Comparison of ENCODE assay signal across 17 cellular contexts in genomic region chr10:126133906-126134703, GRCh38.
DNase-seq lines count a peak whose midpoint lies in the region; ATAC-seq, FAIRE-seq and TF ChIP-seq lines count a peak whose summit lies in the region.
"Had no signal": no experiment of that assay in that cellular context is flagged by ENCODE, and none has a peak within 500 bp of the region (broad histone marks: within the 10 kb centered on the region; RNA-seq: fewer than 3 reads in every experiment).

No MANE protein-coding gene starts in this region.

- H3K4me1 ChIP-seq in A549, result peaks cover 14% of the 10 kb centered on the region

- intact Hi-C loops in MCF 10A (cut with micrococcal nuclease), result no loop called here

- DNase-seq in A549 (ENCODE audit: low read depth in 1 of 2, low spot score in 1 of 2), result peak; percentile 26 to 78
- DNase-seq in HCEC 1CT, result peak; percentile 83
- DNase-seq in MCF 10A (ENCODE audit: unreplicated experiment), result peak; percentile 42
- peak; percentile 55 for DNase-seq in hepatic stellate cell (ENCODE audit: low spot score)
- no peak for DNase-seq in ACHN
- no peak for DNase-seq in SHP77 treated with DMSO at 0.1 percent for 48 hours (lab: John Stamatoyannopoulos, UW)
- no peak for DNase-seq in HuH-7.5 (ENCODE audit: low spot score)
- no peak for DNase-seq in effector CD8-positive, alpha-beta T cell (lab: John Stamatoyannopoulos, UW)
- DNase-seq: activated naive CD4-positive, alpha-beta T cell treated with anti-CD3 and anti-CD28 coated beads for 36 hours; DND-41; heart left ventricle; NCI-H1092 treated with DMSO at 0.1 percent for 48 hours; Peyer's patch had no signal

- peak overlapping the region in 1 of 2 experiments; percentile 29; a peak in 2 of 6 replicates for H3K27ac ChIP-seq in A549
- H3K27ac ChIP-seq: heart left ventricle, Peyer's patch had no signal

- peak; percentile 77 to 90 for ATAC-seq in A549

- peak overlapping the region; percentile 32 for H3K4me2 ChIP-seq in A549

- peaks cover 9% of the 10 kb centered on the region for H3K4me1 Mint-ChIP-seq in MCF 10A (ENCODE audit: insufficient read depth, unreplicated experiment)

- peaks cover 7% of the 10 kb centered on the region for H3K9me3 Mint-ChIP-seq in MCF 10A (ENCODE audit: unreplicated experiment)
- H3K9me3 Mint-ChIP-seq: activated naive CD4-positive, alpha-beta T cell treated with anti-CD3 and anti-CD28 coated beads for 36 hours had no signal

- WGBS in A549 (ENCODE audit: missing lambda C conversion rate), result 13% methylated on average over 6 of the region's 6 CpGs

- no peaks in the 10 kb centered on the region for H3K36me3 Mint-ChIP-seq in MCF 10A (ENCODE audit: insufficient read depth, unreplicated experiment)

- no peak overlapping the region for H3K4me3 Mint-ChIP-seq in MCF 10A (ENCODE audit: unreplicated experiment)
- H3K4me3 Mint-ChIP-seq: activated naive CD4-positive, alpha-beta T cell treated with anti-CD3 and anti-CD28 coated beads for 36 hours had no signal

- no peak for TF ChIP-seq POLR2A in A549 (IDR thresholded peaks at IDR 0.05; ENCODE audit: low read length)

- no TSS peak for BruUV-seq in MCF 10A (replicated peaks; lab: Mats Ljungman, UMichigan)

- in situ Hi-C loops in ACHN (cut with HindIII; ENCODE audit: low pct_ligation_motif_present, low pct_unique_long_range_greater_than_20kb, low sequenced_read_pairs), result no loop called here

- H3K27ac Mint-ChIP-seq in MCF 10A (ENCODE audit: low read depth, unreplicated experiment), result peak overlapping the region; percentile 21
- H3K27ac Mint-ChIP-seq: activated naive CD4-positive, alpha-beta T cell treated with anti-CD3 and anti-CD28 coated beads for 36 hours had no signal

- CTCF ChIA-PET in A549 (lab: Yijun Ruan, JAX) (interaction anchor here (0.8 to 1.6 kb wide), 6 partner anchors 11 to 370 kb away, joined by 3 to 4 read pairs (median 3); no protein-coding TSS in a partner anchor), MCF 10A (lab: Yijun Ruan, JAX) (interaction anchor here (0.6 kb wide), 1 partner anchor 116 kb away, joined by 3 read pairs; no protein-coding TSS in a partner anchor)

- POLR2A ChIA-PET in A549 (lab: Yijun Ruan, JAX) (no interaction called here), MCF 10A (lab: Yijun Ruan, JAX) (interaction anchor here (1.4 kb wide), 1 partner anchor 13 kb away, joined by 3 read pairs; no protein-coding TSS in a partner anchor)

- peak in 1 of 2 experiments; percentile 27; a peak in 1 of 5 replicates for TF ChIP-seq EP300 in A549 (IDR thresholded peaks at IDR 0.05)

- no peaks in the 10 kb centered on the region for H3K9me3 ChIP-seq in A549
- H3K9me3 ChIP-seq: neutrophil, Peyer's patch had no signal

- no peak for TF ChIP-seq CTCF in A549 (IDR thresholded peaks at IDR 0.05)
- no peak for TF ChIP-seq CTCF in MCF 10A (IDR thresholded peaks at IDR 0.05; ENCODE audit: unreplicated experiment)

- H3K27me3 Mint-ChIP-seq in MCF 10A (ENCODE audit: insufficient read depth, unreplicated experiment), result no peaks in the 10 kb centered on the region

- peak; percentile 36 for FAIRE-seq in A549 (lab: Jason Lieb, UNC)
- FAIRE-seq: colon, GM18507, HTR-8/SVneo had no signal

- H3K4me3 ChIP-seq in A549, result no peak overlapping the region
- H3K4me3 ChIP-seq: heart left ventricle, Peyer's patch had no signal

- no peak for TF ChIP-seq RAD21 in A549 (conservative IDR thresholded peaks at IDR 0.05 in 1 of 2, IDR thresholded peaks at IDR 0.05 in 1 of 2)

TF ChIP-seq in A549, 52 proteins besides CTCF, POLR2A, EP300 and RAD21:
- TF ChIP-seq CHD2 (IDR thresholded peaks at IDR 0.05; ENCODE audit: low read length, partially characterized antibody), result no peak
- TF ChIP-seq, protein P1, sequence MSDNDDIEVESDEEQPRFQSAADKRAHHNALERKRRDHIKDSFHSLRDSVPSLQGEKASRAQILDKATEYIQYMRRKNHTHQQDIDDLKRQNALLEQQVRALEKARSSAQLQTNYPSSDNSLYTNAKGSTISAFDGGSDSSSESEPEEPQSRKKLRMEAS (IDR thresholded peaks at IDR 0.05), result peak; percentile 41; the same call in 1 of the 2 replicates
- TF ChIP-seq, protein P2, sequence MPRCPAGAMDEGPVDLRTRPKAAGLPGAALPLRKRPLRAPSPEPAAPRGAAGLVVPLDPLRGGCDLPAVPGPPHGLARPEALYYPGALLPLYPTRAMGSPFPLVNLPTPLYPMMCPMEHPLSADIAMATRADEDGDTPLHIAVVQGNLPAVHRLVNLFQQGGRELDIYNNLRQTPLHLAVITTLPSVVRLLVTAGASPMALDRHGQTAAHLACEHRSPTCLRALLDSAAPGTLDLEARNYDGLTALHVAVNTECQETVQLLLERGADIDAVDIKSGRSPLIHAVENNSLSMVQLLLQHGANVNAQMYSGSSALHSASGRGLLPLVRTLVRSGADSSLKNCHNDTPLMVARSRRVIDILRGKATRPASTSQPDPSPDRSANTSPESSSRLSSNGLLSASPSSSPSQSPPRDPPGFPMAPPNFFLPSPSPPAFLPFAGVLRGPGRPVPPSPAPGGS (IDR thresholded peaks at IDR 0.05), result peak; percentile 71; the same call in 2 of the 3 replicates
- TF ChIP-seq FOSL2 (IDR thresholded peaks at IDR 0.05), result no peak
- TF ChIP-seq FOSL2 (CRISPR knock-in tag; IDR thresholded peaks at IDR 0.05), result peak; percentile 87
- no peak for TF ChIP-seq MYC (IDR thresholded peaks at IDR 0.05; ENCODE audit: borderline replicate concordance, low read length)
- TF ChIP-seq, protein P3, sequence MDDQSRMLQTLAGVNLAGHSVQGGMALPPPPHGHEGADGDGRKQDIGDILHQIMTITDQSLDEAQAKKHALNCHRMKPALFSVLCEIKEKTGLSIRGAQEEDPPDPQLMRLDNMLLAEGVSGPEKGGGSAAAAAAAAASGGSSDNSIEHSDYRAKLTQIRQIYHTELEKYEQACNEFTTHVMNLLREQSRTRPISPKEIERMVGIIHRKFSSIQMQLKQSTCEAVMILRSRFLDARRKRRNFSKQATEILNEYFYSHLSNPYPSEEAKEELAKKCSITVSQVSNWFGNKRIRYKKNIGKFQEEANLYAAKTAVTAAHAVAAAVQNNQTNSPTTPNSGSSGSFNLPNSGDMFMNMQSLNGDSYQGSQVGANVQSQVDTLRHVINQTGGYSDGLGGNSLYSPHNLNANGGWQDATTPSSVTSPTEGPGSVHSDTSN (IDR thresholded peaks at IDR 0.05), result no peak
- no peak for TF ChIP-seq ZC3H11A (IDR thresholded peaks at IDR 0.05)
- no peak for TF ChIP-seq CBX2 (IDR thresholded peaks at IDR 0.05; ENCODE audit: borderline replicate concordance, low read depth)
- TF ChIP-seq JUN (IDR thresholded peaks at IDR 0.05), result peak in 1 of 2 experiments; percentile 42; a peak in 1 of 5 replicates
- no peak for TF ChIP-seq MAZ (IDR thresholded peaks at IDR 0.05; ENCODE audit: borderline replicate concordance, low read depth, low read length)
- TF ChIP-seq CHD4 (IDR thresholded peaks at IDR 0.05; ENCODE audit: borderline replicate concordance), result no peak
- TF ChIP-seq MAFK (IDR thresholded peaks at IDR 0.05; ENCODE audit: partially characterized antibody), result peak; percentile 29
- peak; percentile 16; the same call in 1 of the 3 replicates for TF ChIP-seq SMC3 (IDR thresholded peaks at IDR 0.05)
- peak; percentile 61 for TF ChIP-seq JUNB (IDR thresholded peaks at IDR 0.05)
- TF ChIP-seq CEBPB (IDR thresholded peaks at IDR 0.05), result peak; percentile 60 to 77
- peak; percentile 70 for TF ChIP-seq GATA3 (IDR thresholded peaks at IDR 0.05; ENCODE audit: borderline replicate concordance)
- TF ChIP-seq, protein P4, sequence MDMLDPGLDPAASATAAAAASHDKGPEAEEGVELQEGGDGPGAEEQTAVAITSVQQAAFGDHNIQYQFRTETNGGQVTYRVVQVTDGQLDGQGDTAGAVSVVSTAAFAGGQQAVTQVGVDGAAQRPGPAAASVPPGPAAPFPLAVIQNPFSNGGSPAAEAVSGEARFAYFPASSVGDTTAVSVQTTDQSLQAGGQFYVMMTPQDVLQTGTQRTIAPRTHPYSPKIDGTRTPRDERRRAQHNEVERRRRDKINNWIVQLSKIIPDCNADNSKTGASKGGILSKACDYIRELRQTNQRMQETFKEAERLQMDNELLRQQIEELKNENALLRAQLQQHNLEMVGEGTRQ (IDR thresholded peaks at IDR 0.05), result no peak

Comparison
In these comparisons a context has a peak if more than half of its experiments do, and no peak if none do; other contexts are left out.
1. DNase-seq: peak in A549 (2 of 2), HCEC 1CT (single experiment), MCF 10A (single experiment) and hepatic stellate cell (single experiment); none in ACHN (single experiment), SHP77 treated with DMSO at 0.1 percent for 48 hours (single experiment), HuH-7.5 (single experiment) and effector CD8-positive, alpha-beta T cell (single experiment).